In genomic region chr9:87238545-87238944, GRCh38 we compare ENCODE assay signal across 27 cellular contexts.
DNase-seq lines count a peak whose midpoint lies in the region; TF ChIP-seq lines count a peak whose summit lies in the region.
"Had no signal": no experiment of that assay in that cellular context is flagged by ENCODE, and none has a peak within 500 bp of the region (broad histone marks: within the 10 kb centered on the region; RNA-seq: fewer than 3 reads in every experiment).

No MANE protein-coding gene starts in this region.

- no peak overlapping the region for H2AFZ ChIP-seq in mesenchymal stem cell (ENCODE audit: low read depth, low read length)

- no peak overlapping the region for H2BK15ac ChIP-seq in mesenchymal stem cell (ENCODE audit: low read depth, poor library complexity, severe bottlenecking)

- no peak overlapping the region for H2BK5ac ChIP-seq in mesenchymal stem cell (ENCODE audit: low read depth, low read length, poor library complexity, severe bottlenecking)

- H3K23ac ChIP-seq in mesenchymal stem cell (ENCODE audit: low read length in 2 of 2), result no peak overlapping the region

- in situ Hi-C loops in brain microvascular endothelial cell (cut with HindIII; ENCODE audit: low pct_ligation_motif_present, low sequenced_read_pairs), result no loop called here

- H3K14ac ChIP-seq in mesenchymal stem cell (ENCODE audit: low read length in 2 of 2), result no peak overlapping the region

- no peaks in the 10 kb centered on the region; the same call in 1 of the 2 replicates for H3K27me3 Mint-ChIP-seq in HFFc6 (ENCODE audit: insufficient read depth)
- H3K27me3 Mint-ChIP-seq: activated naive CD8-positive, alpha-beta T cell; memory B cell had no signal

- H3K4me1 Mint-ChIP-seq in HFFc6 (ENCODE audit: low read depth), result peaks cover 9% of the 10 kb centered on the region; the same call in 1 of the 2 replicates
- H3K4me1 Mint-ChIP-seq: memory B cell, T-cell had no signal

- peak overlapping the region; percentile 20; the same call in 1 of the 2 replicates for H3K4me3 Mint-ChIP-seq in HFFc6
- H3K4me3 Mint-ChIP-seq: activated CD8-positive, alpha-beta T cell treated with anti-CD3 and anti-CD28 coated beads for 36 hours; activated naive CD8-positive, alpha-beta T cell; memory B cell; T-cell had no signal

- H3K27ac Mint-ChIP-seq in HFFc6, result no peak overlapping the region
- H3K27ac Mint-ChIP-seq: activated CD8-positive, alpha-beta T cell treated with anti-CD3 and anti-CD28 coated beads for 36 hours; activated naive CD8-positive, alpha-beta T cell; memory B cell; T-cell had no signal

- WGBS in mesenchymal stem cell, result 80% methylated on average over 5 of the region's 5 CpGs

- no peak overlapping the region for H3K18ac ChIP-seq in mesenchymal stem cell (ENCODE audit: low read depth in 1 of 2, low read length in 2 of 2)

- H3K4ac ChIP-seq in mesenchymal stem cell (ENCODE audit: low read depth in 1 of 2, low read length in 2 of 2), result no peak overlapping the region

- H3K27ac ChIP-seq in brain microvascular endothelial cell (no peak overlapping the region), mesenchymal stem cell (ENCODE audit: low read length, poor library complexity, severe bottlenecking) (no peak overlapping the region), substantia nigra (ENCODE audit: low read depth, low read length, poor library complexity, severe bottlenecking) (peak overlapping the region; percentile 16), left ventricle myocardium inferior (replicated peaks) (no peak overlapping the region)
- H3K27ac ChIP-seq: BLaER1, heart right ventricle had no signal

- no peaks in the 10 kb centered on the region for H3K36me3 ChIP-seq in brain microvascular endothelial cell (replicated peaks)
- no peaks in the 10 kb centered on the region for H3K36me3 ChIP-seq in mesenchymal stem cell (ENCODE audit: control insufficient read depth in 1 of 2, insufficient read depth in 2 of 2, low read depth in 1 of 2, low read length in 2 of 2)
- no peaks in the 10 kb centered on the region for H3K36me3 ChIP-seq in left ventricle myocardium inferior
- H3K36me3 ChIP-seq: BLaER1, heart right ventricle, tibial nerve had no signal

- no peak for DNase-seq in HFFc6
- peak; percentile 4 for DNase-seq in brain microvascular endothelial cell
- no peak for DNase-seq in mesenchymal stem cell
- no peak for DNase-seq in substantia nigra (lab: John Stamatoyannopoulos, UW)
- DNase-seq in activated CD4-positive, alpha-beta T cell treated with anti-CD3 and anti-CD28 coated beads for 48 hours, result no peak
- DNase-seq in NCI-H526 treated with DMSO at 0.1 percent for 48 hours (lab: John Stamatoyannopoulos, UW), result no peak
- DNase-seq in left ventricle myocardium inferior, result no peak
- DNase-seq: ACHN; activated CD8-positive, alpha-beta T cell treated with anti-CD3 and anti-CD28 coated beads for 36 hours; activated effector memory CD4-positive, alpha-beta T cell treated with Interleukin-2 at 50 U/mL for 16 hours; cerebellar nuclear complex; COR-L47; DMS79; GDM1; heart right ventricle; IMR-90; NCI-H1092 treated with DMSO at 0.1 percent for 48 hours; NCI-H187 treated with DMSO at 0.1 percent for 48 hours; NCI-H526; SHP77 treated with DMSO at 0.1 percent for 48 hours; stimulated activated naive CD8-positive, alpha-beta T cell treated with anti-CD3 and anti-CD28 coated beads, Interleukin-15, Interleukin-2, amounts not matched to agents 100 U/mL and 50 U/mL, for 24 hours; T-cell had no signal

- H2AK5ac ChIP-seq in mesenchymal stem cell (ENCODE audit: low read length, severe bottlenecking), result no peak overlapping the region

- H4K91ac ChIP-seq in mesenchymal stem cell (ENCODE audit: low read length), result no peak overlapping the region

- peak overlapping the region; percentile 43 for H3K9ac ChIP-seq in mesenchymal stem cell (ENCODE audit: low read length)
- H3K9ac ChIP-seq: BLaER1 had no signal

- TF ChIP-seq CTCF in HFFc6 (IDR thresholded peaks at IDR 0.05) (no peak), brain microvascular endothelial cell (IDR thresholded peaks at IDR 0.05; ENCODE audit: low read depth, low read length, missing control alignments) (no peak), left ventricle myocardium inferior (IDR thresholded peaks at IDR 0.05; ENCODE audit: borderline replicate concordance) (no peak)

- H2BK120ac ChIP-seq in mesenchymal stem cell (ENCODE audit: low read depth, low read length), result no peak overlapping the region

- H3K4me2 ChIP-seq in mesenchymal stem cell (ENCODE audit: low read length, poor library complexity, severe bottlenecking), result no peak overlapping the region
- H3K4me2 ChIP-seq: BLaER1 had no signal

- no peak overlapping the region for H4K8ac ChIP-seq in mesenchymal stem cell (ENCODE audit: low read length)

- H3K9me3 ChIP-seq in mesenchymal stem cell (ENCODE audit: control insufficient read depth, low read length), result peaks cover 5% of the 10 kb centered on the region
- no peaks in the 10 kb centered on the region for H3K9me3 ChIP-seq in left ventricle myocardium inferior (replicated peaks)
- H3K9me3 ChIP-seq: BLaER1, heart right ventricle, tibial nerve had no signal

- H3K4me1 ChIP-seq in mesenchymal stem cell (ENCODE audit: control insufficient read depth, insufficient read depth, low read depth, low read length), result no peaks in the 10 kb centered on the region
- no peaks in the 10 kb centered on the region for H3K4me1 ChIP-seq in left ventricle myocardium inferior
- H3K4me1 ChIP-seq: BLaER1 had no signal

- no peak overlapping the region for H2BK12ac ChIP-seq in mesenchymal stem cell (ENCODE audit: low read length in 2 of 2)

- H3K36me3 Mint-ChIP-seq in HFFc6 (ENCODE audit: low read depth), result no peaks in the 10 kb centered on the region
- H3K36me3 Mint-ChIP-seq: activated naive CD8-positive, alpha-beta T cell; memory B cell; T-cell had no signal

- H3K9me3 Mint-ChIP-seq in HFFc6, result no peaks in the 10 kb centered on the region
- H3K9me3 Mint-ChIP-seq: activated CD8-positive, alpha-beta T cell treated with anti-CD3 and anti-CD28 coated beads for 36 hours had no signal

- H3K79me1 ChIP-seq in mesenchymal stem cell (replicated peaks; ENCODE audit: low read length, poor library complexity, severe bottlenecking), result no peaks in the 10 kb centered on the region

- intact Hi-C loops in left ventricle myocardium inferior (cut with micrococcal nuclease), result no loop called here

- H3K4me3 ChIP-seq in brain microvascular endothelial cell (ENCODE audit: low read depth, low read length), result no peak overlapping the region
- H3K4me3 ChIP-seq in mesenchymal stem cell (ENCODE audit: insufficient read depth in 1 of 2, low read depth in 1 of 2, low read length in 2 of 2), result peak overlapping the region in 1 of 2 experiments; percentile 52
- H3K4me3 ChIP-seq in left ventricle myocardium inferior, result no peak overlapping the region
- H3K4me3 ChIP-seq: BLaER1, heart right ventricle, skin epidermis, tibial nerve had no signal

- H3K27me3 ChIP-seq in brain microvascular endothelial cell (replicated peaks) (no peaks in the 10 kb centered on the region), mesenchymal stem cell (ENCODE audit: control insufficient read depth in 1 of 2, insufficient read depth in 1 of 2, low read length in 2 of 2) (no peaks in the 10 kb centered on the region), left ventricle myocardium inferior (ENCODE audit: low read depth) (no peaks in the 10 kb centered on the region)
- H3K27me3 ChIP-seq: BLaER1, heart right ventricle, tibial nerve had no signal
